1 cellular context compared by ENCODE assay signal in the genomic region with DNA sequence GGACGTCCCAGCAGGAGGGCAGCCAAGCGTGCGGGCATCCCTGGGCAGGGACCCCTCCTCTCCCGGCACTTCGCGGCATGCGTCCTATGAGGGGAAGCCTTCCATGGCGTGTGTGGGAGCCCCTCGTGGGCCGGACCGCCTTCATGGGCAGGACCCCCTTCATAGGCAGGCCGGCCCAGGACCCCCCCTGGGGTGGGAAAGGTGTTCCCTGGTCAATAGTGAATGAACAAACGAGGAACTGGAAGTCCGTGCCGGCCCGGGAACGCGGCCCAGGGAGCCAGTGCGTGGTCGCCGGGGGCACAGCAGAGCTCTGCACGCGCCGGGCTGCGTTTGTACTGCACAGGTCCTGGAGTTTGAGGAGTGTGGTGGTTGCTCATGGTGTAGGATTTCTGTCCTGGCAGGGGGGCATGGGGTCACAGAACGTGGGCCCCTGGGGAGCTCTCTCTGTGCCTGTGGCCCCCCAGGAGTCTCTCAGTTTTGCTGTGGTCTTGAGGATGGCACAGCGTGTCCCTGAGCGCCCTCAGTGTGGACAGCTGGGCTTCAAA.
TF ChIP-seq lines count a peak whose summit lies in the region.

No MANE protein-coding gene starts in this region.

TF ChIP-seq in WTC11, 78 proteins besides CTCF, POLR2A, EP300 and RAD21 (continued from another document):
- TF ChIP-seq, protein P1, sequence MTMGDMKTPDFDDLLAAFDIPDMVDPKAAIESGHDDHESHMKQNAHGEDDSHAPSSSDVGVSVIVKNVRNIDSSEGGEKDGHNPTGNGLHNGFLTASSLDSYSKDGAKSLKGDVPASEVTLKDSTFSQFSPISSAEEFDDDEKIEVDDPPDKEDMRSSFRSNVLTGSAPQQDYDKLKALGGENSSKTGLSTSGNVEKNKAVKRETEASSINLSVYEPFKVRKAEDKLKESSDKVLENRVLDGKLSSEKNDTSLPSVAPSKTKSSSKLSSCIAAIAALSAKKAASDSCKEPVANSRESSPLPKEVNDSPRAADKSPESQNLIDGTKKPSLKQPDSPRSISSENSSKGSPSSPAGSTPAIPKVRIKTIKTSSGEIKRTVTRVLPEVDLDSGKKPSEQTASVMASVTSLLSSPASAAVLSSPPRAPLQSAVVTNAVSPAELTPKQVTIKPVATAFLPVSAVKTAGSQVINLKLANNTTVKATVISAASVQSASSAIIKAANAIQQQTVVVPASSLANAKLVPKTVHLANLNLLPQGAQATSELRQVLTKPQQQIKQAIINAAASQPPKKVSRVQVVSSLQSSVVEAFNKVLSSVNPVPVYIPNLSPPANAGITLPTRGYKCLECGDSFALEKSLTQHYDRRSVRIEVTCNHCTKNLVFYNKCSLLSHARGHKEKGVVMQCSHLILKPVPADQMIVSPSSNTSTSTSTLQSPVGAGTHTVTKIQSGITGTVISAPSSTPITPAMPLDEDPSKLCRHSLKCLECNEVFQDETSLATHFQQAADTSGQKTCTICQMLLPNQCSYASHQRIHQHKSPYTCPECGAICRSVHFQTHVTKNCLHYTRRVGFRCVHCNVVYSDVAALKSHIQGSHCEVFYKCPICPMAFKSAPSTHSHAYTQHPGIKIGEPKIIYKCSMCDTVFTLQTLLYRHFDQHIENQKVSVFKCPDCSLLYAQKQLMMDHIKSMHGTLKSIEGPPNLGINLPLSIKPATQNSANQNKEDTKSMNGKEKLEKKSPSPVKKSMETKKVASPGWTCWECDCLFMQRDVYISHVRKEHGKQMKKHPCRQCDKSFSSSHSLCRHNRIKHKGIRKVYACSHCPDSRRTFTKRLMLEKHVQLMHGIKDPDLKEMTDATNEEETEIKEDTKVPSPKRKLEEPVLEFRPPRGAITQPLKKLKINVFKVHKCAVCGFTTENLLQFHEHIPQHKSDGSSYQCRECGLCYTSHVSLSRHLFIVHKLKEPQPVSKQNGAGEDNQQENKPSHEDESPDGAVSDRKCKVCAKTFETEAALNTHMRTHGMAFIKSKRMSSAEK (CRISPR knock-in tag; IDR thresholded peaks at IDR 0.05; ENCODE audit: borderline replicate concordance) = no peak
